Comparison of ENCODE assay signal across 14 cellular contexts in genomic region chr16:71297252-71297651, GRCh38. TPM values are rescaled to one million over a fixed set of nuclear protein-coding genes. Genes with fewer than 3 reads are reported as not detected.
DNase-seq lines count a peak whose midpoint lies in the region; ATAC-seq, FAIRE-seq and TF ChIP-seq lines count a peak whose summit lies in the region.
"Had no signal": no experiment of that assay in that cellular context is flagged by ENCODE, and none has a peak within 500 bp of the region (broad histone marks: within the 10 kb centered on the region; RNA-seq: fewer than 3 reads in every experiment).

No MANE protein-coding gene starts in this region.

- FAIRE-seq in HepG2 (lab: Jason Lieb, UNC), result no peak

- in situ Hi-C loops in HepG2 (cut with HindIII; ENCODE audit: extremely low pct_ligation_motif_present, low pct_unique_long_range_greater_than_20kb), result no loop called here

- POLR2A ChIA-PET in HepG2 (lab: Yijun Ruan, JAX), result interaction anchor here (1.5 kb wide), 1 partner anchor 267 kb away, joined by 3 read pairs; no protein-coding TSS in a partner anchor

- ATAC-seq in HepG2 (peak; percentile 13; the same call in 1 of the 3 replicates), heart right ventricle (no peak)

- H3K36me3 ChIP-seq in BE2C, result no peaks in the 10 kb centered on the region
- no peaks in the 10 kb centered on the region for H3K36me3 ChIP-seq in HepG2 (replicated peaks in 1 of 2; ENCODE audit: control insufficient read depth in 1 of 2, insufficient read depth in 2 of 2, low read length in 2 of 2)
- no peaks in the 10 kb centered on the region for H3K36me3 ChIP-seq in heart right ventricle

- TF ChIP-seq EP300 in HepG2 (IDR thresholded peaks at IDR 0.05; ENCODE audit: low read depth in 2 of 2, low read length in 2 of 2) (no peak), HepG2 (CRISPR knock-in tag; IDR thresholded peaks at IDR 0.05; ENCODE audit: borderline replicate concordance) (no peak)

- H4K20me1 ChIP-seq in HepG2 (ENCODE audit: insufficient read depth, low read length), result no peaks in the 10 kb centered on the region

- TF ChIP-seq CTCF in BE2C (IDR thresholded peaks at IDR 0.05; ENCODE audit: low read depth, low read length) (no peak), HepG2 (CRISPR knock-in tag; IDR thresholded peaks at IDR 0.05) (no peak), heart right ventricle (IDR thresholded peaks at IDR 0.05) (no peak)

- TF ChIP-seq RAD21 in HepG2 (CRISPR knock-in tag; IDR thresholded peaks at IDR 0.05), result no peak

- H3K79me2 ChIP-seq in HepG2 (ENCODE audit: insufficient read depth, low read length), result no peaks in the 10 kb centered on the region

- DNase-seq in BE2C, result peak; percentile 16
- peak; percentile 30 for DNase-seq in HT1080 (ENCODE audit: low read depth)
- peak; percentile 29 for DNase-seq in RPMI7951 (ENCODE audit: low read depth)
- no peak for DNase-seq in HepG2 (ENCODE audit: low spot score)
- DNase-seq in stimulated activated CD4-positive, alpha-beta T cell treated with anti-CD3 and anti-CD28 coated beads, Interleukin-2, amount 100 ng/mL, for 48 hours, result no peak
- no peak for DNase-seq in heart right ventricle
- no peak for DNase-seq in HuH-7 (ENCODE audit: low spot score)
- DNase-seq in cerebellar cortex (ENCODE audit: low spot score), result no peak
- DNase-seq: GM23248, NCI-H1105 treated with DMSO at 0.1 percent for 48 hours, NCI-H1694 treated with DMSO at 0.1 percent for 48 hours, NCI-H2171, NCI-H446 had no signal

- H3K27ac ChIP-seq in HepG2 (ENCODE audit: extremely low read length, insufficient read depth, low read length), result peak overlapping the region; percentile 28
- H3K27ac ChIP-seq in heart right ventricle, result no peak overlapping the region
- H3K27ac ChIP-seq: GM23248, SK-N-MC had no signal

- H3K4me3 ChIP-seq in BE2C (ENCODE audit: low read depth, low read length), result no peak overlapping the region
- H3K4me3 ChIP-seq in HepG2 (replicated peaks in 1 of 3; ENCODE audit: insufficient read depth in 1 of 3, low read depth in 2 of 3, low read length in 3 of 3), result no peak overlapping the region
- no peak overlapping the region for H3K4me3 ChIP-seq in heart right ventricle
- H3K4me3 ChIP-seq: GM23248, SK-N-MC had no signal

- no peak overlapping the region for H3K9ac ChIP-seq in HepG2 (ENCODE audit: insufficient read depth, low read depth, low read length)
- H3K9ac ChIP-seq: GM23248 had no signal

- peaks cover 11% of the 10 kb centered on the region for H3K27me3 ChIP-seq in BE2C
- H3K27me3 ChIP-seq in HepG2 (ENCODE audit: control insufficient read depth in 1 of 2, insufficient read depth in 2 of 2, low read length in 2 of 2), result peaks cover 1 to 13% of the 10 kb centered on the region in 2 experiments; a peak in 3 of 5 replicates
- peaks cover 0 to 54% (median 7%) of the 10 kb centered on the region in 7 donors for H3K27me3 ChIP-seq in heart right ventricle

- intact Hi-C loops in HepG2 (cut with micrococcal nuclease; ENCODE audit: unreplicated experiment), result no loop called here
- intact Hi-C loops in heart right ventricle (cut with DNase I), result no loop called here

- CTCF ChIA-PET in HepG2 (lab: Yijun Ruan, JAX; ENCODE audit: low intra/inter-chr PET ratio, low total read pairs), result no interaction called here

- H2AFZ ChIP-seq in HepG2 (ENCODE audit: low read length), result no peak overlapping the region
- H2AFZ ChIP-seq: GM23248 had no signal

- no peak for TF ChIP-seq POLR2A in HepG2 (IDR thresholded peaks at IDR 0.05; ENCODE audit: insufficient read depth in 1 of 2, low read depth in 2 of 2, low read length in 2 of 2)

- 34% methylated on average over 2 of the region's 2 CpGs for WGBS in HepG2 (ENCODE audit: low lambda C conversion rate)
- WGBS in heart right ventricle, 2 donors, result 56 to 59% methylated on average over 2 of the region's 2 CpGs

- H3K9me3 ChIP-seq in BE2C (no peaks in the 10 kb centered on the region), HepG2 (ENCODE audit: low read length) (no peaks in the 10 kb centered on the region; the same call in 1 of the 2 replicates), heart right ventricle (no peaks in the 10 kb centered on the region)

- H3K4me1 ChIP-seq in BE2C (no peaks in the 10 kb centered on the region), HepG2 (ENCODE audit: insufficient read depth, low read length) (peaks cover 18% of the 10 kb centered on the region), heart right ventricle (no peaks in the 10 kb centered on the region)

- no TSS peak for BruUV-seq in HepG2 (replicated peaks; lab: Mats Ljungman, UMichigan)

- peak overlapping the region; percentile 36 for H3K4me2 ChIP-seq in HepG2 (ENCODE audit: low read depth, low read length)

TF ChIP-seq in HepG2, 621 proteins besides CTCF, POLR2A, EP300 and RAD21:
- TF ChIP-seq HNRNPK (IDR thresholded peaks at IDR 0.05; ENCODE audit: low read depth, low read length, poor library complexity, severe bottlenecking), result peak; percentile 42
- TF ChIP-seq SP4 (CRISPR knock-in tag; IDR thresholded peaks at IDR 0.05), result no peak
- TF ChIP-seq ZNF816 (CRISPR knock-in tag; IDR thresholded peaks at IDR 0.05; ENCODE audit: borderline replicate concordance), result 0 out of 2 replicates have a peak, but pooled peaks have one; percentile 51

RNA-seq across cellular contexts. Expression of gene CMTR2, which starts 8.1 kb away (rescaled TPM):
- polyA plus RNA-seq in BE2C (2012; ENCODE audit: insufficient read depth, insufficient read length, low read depth), result 7.1 TPM
- 18.9 and 24.7 TPM in 2 replicates for total RNA-seq in HT1080 (2014; rRNA removed; shearing (Covaris generic))
- 16.7 and 20.4 TPM in 2 replicates for polyA plus RNA-seq in HT1080 (2015; cell fraction: cytosol; rRNA removed)
- 33.7 and 33.9 TPM in 2 replicates for polyA plus RNA-seq in HT1080 (2015; cell fraction: nucleus; rRNA removed)
- 26.5 and 28.8 TPM in 2 replicates for total RNA-seq in RPMI7951 (2014; rRNA removed; shearing (Covaris generic))
- total RNA-seq in HepG2 (2016; rRNA removed; fragmentation: Illumina TruSeq; extraction: Trizol) (19.9 and 25.1 TPM in 2 replicates), heart right ventricle (10 to 100 TPM in 4 of 10 donors, 1 to 10 TPM in 6; 5.6 to 11.6 (median 9.3) TPM)
- 2.6 TPM in 2 replicates for total RNA-seq in HepG2 (2016; cell fraction: cytosol; rRNA removed; fragmentation: Illumina TruSeq; extraction: Trizol; ENCODE audit: low read depth)
- 16.1 and 24.0 TPM in 2 replicates for total RNA-seq in HepG2 (2016; cell fraction: insoluble cytoplasmic fraction; rRNA removed; fragmentation: Illumina TruSeq; extraction: Trizol)
- 7.2 and 8.3 TPM in 2 replicates for total RNA-seq in HepG2 (2016; cell fraction: membrane; rRNA removed; fragmentation: Illumina TruSeq; extraction: Trizol)
- 15.5 and 15.6 TPM in 2 replicates for total RNA-seq in HepG2 (2016; cell fraction: nucleus; rRNA removed; fragmentation: Illumina TruSeq; extraction: Trizol)
- polyA plus RNA-seq in HepG2 (2011; rRNA removed) (12.4 and 15.0 TPM in 2 replicates), heart right ventricle (1 to 10 TPM; 2.7 to 4.6 TPM)
- polyA plus RNA-seq in HepG2 (2011; cell fraction: cytosol; rRNA removed), result 4.9 and 7.1 TPM in 2 replicates
- polyA plus RNA-seq in HepG2 (2011; cell fraction: nucleus; rRNA removed), result 9.8 and 15.1 TPM in 2 replicates
- polyA plus RNA-seq in HepG2 (2012), result 7.0 and 7.3 TPM in 2 replicates
- 0.35 and 0.45 TPM in 2 replicates for polyA plus RNA-seq in HepG2 (2016; cell fraction: cytosol; fragmentation: Illumina TruSeq; extraction: Trizol; ENCODE audit: low read depth)
- 12.2 and 13.1 TPM in 2 replicates for polyA plus RNA-seq in HepG2 (2016; cell fraction: insoluble cytoplasmic fraction; fragmentation: Illumina TruSeq; extraction: Trizol; ENCODE audit: low read depth)
- polyA plus RNA-seq in HepG2 (2016; cell fraction: membrane; fragmentation: Illumina TruSeq; extraction: Trizol; ENCODE audit: low read depth), result 1.3 and 1.7 TPM in 2 replicates
- 21.4 and 23.0 TPM in 2 replicates for polyA plus RNA-seq in HepG2 (2016; cell fraction: nucleus; fragmentation: Illumina TruSeq; extraction: Trizol; ENCODE audit: insufficient read depth, low read depth)
- 8.1 and 10.7 TPM in 2 replicates for polyA minus RNA-seq in HepG2 (2011; rRNA and poly(A)+ RNA removed; ENCODE audit: low replicate concordance)
- polyA minus RNA-seq in HepG2 (2011; cell fraction: cytosol; rRNA and poly(A)+ RNA removed), result 7.8 and 8.5 TPM in 2 replicates
- polyA minus RNA-seq in HepG2 (2011; cell fraction: nucleus; rRNA and poly(A)+ RNA removed), result 25.1 and 34.1 TPM in 2 replicates

Comparison
In these comparisons a context has a peak if more than half of its experiments do, and no peak if none do; other contexts are left out.
1. DNase-seq: peak in BE2C (single experiment), HT1080 (single experiment) and RPMI7951 (single experiment); none in HepG2 (single experiment), stimulated activated CD4-positive, alpha-beta T cell treated with anti-CD3 and anti-CD28 coated beads, Interleukin-2, amount 100 ng/mL, for 48 hours (0 of 2), heart right ventricle (0 of 2), HuH-7 (single experiment) and cerebellar cortex (single experiment).